15 cellular contexts compared by ENCODE assay signal in genomic region chr20:21228511-21228910, GRCh38.
DNase-seq lines count a peak whose midpoint lies in the region; ATAC-seq and TF ChIP-seq lines count a peak whose summit lies in the region.
"Had no signal": no experiment of that assay in that cellular context is flagged by ENCODE, and none has a peak within 500 bp of the region (broad histone marks: within the 10 kb centered on the region; RNA-seq: fewer than 3 reads in every experiment).

No MANE protein-coding gene starts in this region.

- no peaks in the 10 kb centered on the region for H3K9me3 ChIP-seq in esophagus squamous epithelium
- H3K9me3 ChIP-seq: Caco-2, right atrium auricular region, uterus had no signal

- peak overlapping the region; percentile 30 for H3K27ac Mint-ChIP-seq in nephron progenitor cell
- H3K27ac Mint-ChIP-seq: activated naive CD8-positive, alpha-beta T cell treated with anti-CD3 and anti-CD28 coated beads, Interleukin-2, amount 10 ng/mL, durations not matched to agents 7 days and 5 days had no signal

- peaks cover 11% of the 10 kb centered on the region for H3K27me3 Mint-ChIP-seq in nephron progenitor cell (ENCODE audit: low read depth, poor library complexity)
- H3K27me3 Mint-ChIP-seq: activated naive CD8-positive, alpha-beta T cell treated with anti-CD3 and anti-CD28 coated beads, Interleukin-2, amount 10 ng/mL, durations not matched to agents 7 days and 5 days had no signal

- no peak for TF ChIP-seq CTCF in nephron progenitor cell (IDR thresholded peaks at IDR 0.05)
- no peak for TF ChIP-seq CTCF in brain microvascular endothelial cell (IDR thresholded peaks at IDR 0.05; ENCODE audit: low read depth, low read length, missing control alignments)
- TF ChIP-seq CTCF in esophagus squamous epithelium (IDR thresholded peaks at IDR 0.05): no peak

- no peak overlapping the region for H3K4me3 Mint-ChIP-seq in nephron progenitor cell
- H3K4me3 Mint-ChIP-seq: activated naive CD8-positive, alpha-beta T cell treated with anti-CD3 and anti-CD28 coated beads, Interleukin-2, amount 10 ng/mL, durations not matched to agents 7 days and 5 days had no signal

- H3K36me3 ChIP-seq in brain microvascular endothelial cell (replicated peaks) (no peaks in the 10 kb centered on the region), esophagus squamous epithelium (peaks cover 0 to 41% (median 6%) of the 10 kb centered on the region in 3 donors)

- DNase-seq in nephron progenitor cell: no peak
- no peak for DNase-seq in activated CD8-positive, alpha-beta memory T cell treated with anti-CD3 and anti-CD28 coated beads, Interleukin-2, amount 50 U/mL, for 48 hours
- no peak for DNase-seq in brain microvascular endothelial cell
- DNase-seq in amniotic stem cell (lab: John Stamatoyannopoulos, UW): no peak
- DNase-seq in esophagus squamous epithelium (lab: John Stamatoyannopoulos, UW): no peak
- DNase-seq: activated CD4-positive, alpha-beta T cell treated with anti-CD3 and anti-CD28 coated beads, Interleukin-2, amount 50 U/mL, for 1 hour; activated naive CD8-positive, alpha-beta T cell treated with anti-CD3 and anti-CD28 coated beads, Interleukin-2, amount 10 ng/mL, durations not matched to agents 7 days and 5 days; Caco-2; NCI-H2171; Right ventricle myocardium superior; uterus had no signal

- intact Hi-C loops in esophagus squamous epithelium (cut with DNase I): no loop called here

- no peak for TF ChIP-seq POLR2A in esophagus squamous epithelium (IDR thresholded peaks at IDR 0.05)

- ATAC-seq in GM19035 (IDR thresholded peaks at IDR 0.05; ENCODE audit: unreplicated experiment) (peak; percentile 72), HG02588 (IDR thresholded peaks at IDR 0.05; ENCODE audit: unreplicated experiment) (peak; percentile 93), HG03460 (IDR thresholded peaks at IDR 0.05; ENCODE audit: unreplicated experiment) (peak; percentile 86)

- no peak overlapping the region for H3K4me3 ChIP-seq in brain microvascular endothelial cell (ENCODE audit: low read depth, low read length)
- no peak overlapping the region for H3K4me3 ChIP-seq in esophagus squamous epithelium
- H3K4me3 ChIP-seq: right atrium auricular region, uterus had no signal

- H3K27me3 ChIP-seq in brain microvascular endothelial cell (replicated peaks) (no peaks in the 10 kb centered on the region), esophagus squamous epithelium (no peaks in the 10 kb centered on the region)
- H3K27me3 ChIP-seq: right atrium auricular region, uterus had no signal

- H3K36me3 Mint-ChIP-seq in nephron progenitor cell (ENCODE audit: low read depth): peaks cover 9% of the 10 kb centered on the region

- H3K27ac ChIP-seq in brain microvascular endothelial cell: no peak overlapping the region
- no peak overlapping the region for H3K27ac ChIP-seq in esophagus squamous epithelium
- H3K27ac ChIP-seq: right atrium auricular region, uterus had no signal

- 61 to 79% methylated on average over 3 of the region's 3 CpGs for WGBS in esophagus squamous epithelium, 2 donors

- in situ Hi-C loops in brain microvascular endothelial cell (cut with HindIII; ENCODE audit: low pct_ligation_motif_present, low sequenced_read_pairs): no loop called here

- no peaks in the 10 kb centered on the region for H3K4me1 ChIP-seq in esophagus squamous epithelium
- H3K4me1 ChIP-seq: Caco-2, right atrium auricular region, uterus had no signal

- H3K4me1 Mint-ChIP-seq in nephron progenitor cell: no peaks in the 10 kb centered on the region

- no peaks in the 10 kb centered on the region for H3K9me3 Mint-ChIP-seq in nephron progenitor cell
- H3K9me3 Mint-ChIP-seq: activated naive CD8-positive, alpha-beta T cell treated with anti-CD3 and anti-CD28 coated beads, Interleukin-2, amount 10 ng/mL, durations not matched to agents 7 days and 5 days had no signal
